Comparison of ENCODE assay signal across 7 cellular contexts in the genomic region with DNA sequence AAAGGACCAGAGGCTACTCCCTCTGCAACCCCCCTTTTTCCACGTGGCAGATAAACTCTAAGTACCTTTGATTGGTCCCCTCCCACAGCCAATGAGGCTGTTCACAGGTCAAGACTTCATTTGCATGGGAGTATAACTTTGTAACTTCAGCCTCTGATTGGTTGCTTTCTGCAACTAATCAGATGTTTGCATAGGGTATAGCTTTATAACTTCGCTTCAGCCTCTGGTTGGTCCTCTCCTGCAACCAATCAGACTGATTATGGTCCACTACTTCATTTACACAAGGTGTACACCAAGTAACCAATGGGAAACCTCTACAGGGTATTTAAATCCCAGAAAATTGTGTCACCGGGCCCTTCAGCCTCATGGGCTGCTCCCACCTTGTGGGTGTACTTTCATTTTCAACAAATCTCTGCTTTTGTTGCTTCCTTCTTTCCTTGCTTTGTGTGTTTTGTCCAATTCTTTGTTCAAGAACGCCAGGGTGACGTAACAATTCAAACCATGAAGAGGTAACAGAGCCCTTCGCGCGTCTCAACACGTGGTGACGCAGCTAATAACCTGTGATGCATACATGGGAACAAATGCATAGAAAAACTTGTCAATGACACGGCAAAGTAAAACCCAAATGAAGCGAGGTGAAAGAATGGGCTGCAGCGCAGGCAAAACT. TPM values are rescaled to one million over a fixed set of nuclear protein-coding genes. Genes with fewer than 3 reads are reported as not detected.
DNase-seq lines count a peak whose midpoint lies in the region; ATAC-seq and TF ChIP-seq lines count a peak whose summit lies in the region.

No MANE protein-coding gene starts in this region.

- H3K4ac ChIP-seq in trophoblast cell (ENCODE audit: low read depth, low read length): no peak overlapping the region

- H2AFZ ChIP-seq in GM23338: peak overlapping the region; percentile 96; the same call in 1 of the 2 replicates
- H2AFZ ChIP-seq in PC-9: no peak overlapping the region
- H2AFZ ChIP-seq in trophoblast cell (ENCODE audit: insufficient read depth, low read length, poor library complexity): no peak overlapping the region

- peaks cover 16% of the 10 kb centered on the region for H3K36me3 ChIP-seq in GM23338 (ENCODE audit: insufficient read depth)
- H3K36me3 ChIP-seq in PC-9 (ENCODE audit: low read depth): no peaks in the 10 kb centered on the region
- peaks cover 11 to 13% of the 10 kb centered on the region in 2 experiments for H3K36me3 ChIP-seq in trophoblast cell (ENCODE audit: control insufficient read depth in 1 of 2, insufficient read depth in 2 of 2, low read length in 2 of 2)

- TSS peak; percentile 44 for BruUV-seq in PC-9 (replicated peaks; lab: Mats Ljungman, UMichigan)

- H3F3A ChIP-seq in GM23338 (replicated peaks; ENCODE audit: low read depth) (no peaks in the 10 kb centered on the region), PC-9 (ENCODE audit: insufficient read depth, low read depth) (no peaks in the 10 kb centered on the region)

- peaks cover 6% of the 10 kb centered on the region for H3K4me1 Mint-ChIP-seq in GM23338

- peaks cover 35% of the 10 kb centered on the region for H3K36me3 Mint-ChIP-seq in GM23338 (ENCODE audit: low read depth)

- H3K9me3 ChIP-seq in PC-9 (ENCODE audit: insufficient read depth, low read depth): no peaks in the 10 kb centered on the region
- peaks cover 8% of the 10 kb centered on the region for H3K9me3 ChIP-seq in trophoblast cell (ENCODE audit: insufficient read depth, low read depth, low read length)

- no peak overlapping the region for H2BK120ac ChIP-seq in trophoblast cell (ENCODE audit: insufficient read depth, low read length, poor library complexity)

- H3K4me3 ChIP-seq in GM23338: peak overlapping the region; percentile 65
- H3K4me3 ChIP-seq in PC-9: no peak overlapping the region
- no peak overlapping the region for H3K4me3 ChIP-seq in trophoblast cell (ENCODE audit: low read depth, low read length)

- ATAC-seq in GM23338 (no peak), HG03175 (IDR thresholded peaks at IDR 0.05; ENCODE audit: unreplicated experiment) (no peak)

- H3K27me3 ChIP-seq in GM23338 (ENCODE audit: insufficient read depth) (peaks cover 17% of the 10 kb centered on the region), PC-9 (ENCODE audit: insufficient read depth, low read depth) (no peaks in the 10 kb centered on the region), trophoblast cell (ENCODE audit: insufficient read depth, low read length) (no peaks in the 10 kb centered on the region)

- H3K9me3 Mint-ChIP-seq in GM23338: peaks cover 33% of the 10 kb centered on the region; the same call in 2 of the 3 replicates

- H3K18ac ChIP-seq in trophoblast cell (ENCODE audit: low read length): no peak overlapping the region

- no CpG with 5 or more reads among the region's 13 CpGs for WGBS in trophoblast cell (ENCODE audit: extremely low coverage, insufficient coverage, insufficient read length)

- no peak overlapping the region for H4K12ac ChIP-seq in trophoblast cell (ENCODE audit: low read depth, low read length)

- no peak overlapping the region for H3K23ac ChIP-seq in trophoblast cell (ENCODE audit: low read length)

- no peaks in the 10 kb centered on the region; the same call in 1 of the 2 replicates for H3K9me2 ChIP-seq in GM23338 (ENCODE audit: insufficient read depth)
- no peaks in the 10 kb centered on the region for H3K9me2 ChIP-seq in PC-9 (ENCODE audit: insufficient read depth)

- no peak overlapping the region for H2AK5ac ChIP-seq in trophoblast cell (ENCODE audit: low read length)

- no peak overlapping the region for H3K27ac Mint-ChIP-seq in GM23338

- H2BK12ac ChIP-seq in trophoblast cell (ENCODE audit: low read length): no peak overlapping the region

- H3K27me3 Mint-ChIP-seq in GM23338 (ENCODE audit: insufficient read depth, low read depth, poor library complexity): peaks cover 19% of the 10 kb centered on the region

- POLR2A ChIA-PET in PC-9 (lab: Charles Lee; ENCODE audit: unreplicated experiment): no interaction called here

- no peaks in the 10 kb centered on the region for H3K79me1 ChIP-seq in trophoblast cell (ENCODE audit: low read length)

- H3K4me1 ChIP-seq in GM23338 (ENCODE audit: insufficient read depth) (no peaks in the 10 kb centered on the region; the same call in 1 of the 2 replicates), PC-9 (replicated peaks; ENCODE audit: insufficient read depth) (no peaks in the 10 kb centered on the region), trophoblast cell (ENCODE audit: control insufficient read depth in 1 of 2, insufficient read depth in 2 of 2, low read length in 2 of 2) (peaks cover 0 to 3% of the 10 kb centered on the region in 2 experiments)

- H3K27ac ChIP-seq in GM23338 (ENCODE audit: low read depth): no peak overlapping the region
- no peak overlapping the region for H3K27ac ChIP-seq in PC-9
- H3K27ac ChIP-seq in trophoblast cell (ENCODE audit: low read depth, low read length): no peak overlapping the region

- no peak overlapping the region for H3K14ac ChIP-seq in trophoblast cell (ENCODE audit: low read length)

- TF ChIP-seq CTCF in GM23338 (conservative IDR thresholded peaks at IDR 0.05; ENCODE audit: low read depth in 2 of 2) (no peak), PC-9 (conservative IDR thresholded peaks at IDR 0.05) (no peak)

- DNase-seq in GM23338 (ENCODE audit: low spot score) (no peak), PC-9 (no peak), dermis blood vessel endothelial cell (peak; percentile 20), trophoblast cell (no peak), activated gamma-delta T cell treated with Interleukin-2 at 50 U/mL for 16 hours (no peak), middle frontal gyrus (ENCODE audit: extremely low spot score, low spot score) (no peak)

- intact Hi-C loops in PC-9 (cut with micrococcal nuclease; ENCODE audit: unreplicated experiment): no loop called here

- H4K20me1 ChIP-seq in GM23338 (replicated peaks; ENCODE audit: insufficient read depth) (no peaks in the 10 kb centered on the region), PC-9 (ENCODE audit: insufficient read depth) (no peaks in the 10 kb centered on the region)

- CTCF ChIA-PET in PC-9 (lab: Charles Lee): no interaction called here

- H3K4me2 ChIP-seq in GM23338 (peak overlapping the region; percentile 90), PC-9 (no peak overlapping the region), trophoblast cell (ENCODE audit: low read length) (peak overlapping the region; percentile 68)

- H3K79me2 ChIP-seq in GM23338 (replicated peaks; ENCODE audit: insufficient read depth) (no peaks in the 10 kb centered on the region), PC-9 (ENCODE audit: low read depth) (no peaks in the 10 kb centered on the region), trophoblast cell (ENCODE audit: control insufficient read depth, insufficient read depth, low read length, poor library complexity) (no peaks in the 10 kb centered on the region)

- H2BK5ac ChIP-seq in trophoblast cell (ENCODE audit: low read depth, low read length, poor library complexity): no peak overlapping the region

- H4K91ac ChIP-seq in trophoblast cell (ENCODE audit: low read depth, low read length): no peak overlapping the region

- H3K4me3 Mint-ChIP-seq in GM23338: peak overlapping the region; percentile 72

- H4K8ac ChIP-seq in trophoblast cell (ENCODE audit: low read depth, low read length): no peak overlapping the region

- no peak overlapping the region for H3K9ac ChIP-seq in trophoblast cell (ENCODE audit: low read length)

TF ChIP-seq in GM23338, 12 proteins besides CTCF, POLR2A, EP300 and RAD21 (continues in another document):
- no peak for TF ChIP-seq NANOG (IDR thresholded peaks at IDR 0.05; ENCODE audit: borderline replicate concordance)

RNA-seq across cellular contexts. Expression of gene VPS26C, which starts 47.2 kb away (rescaled TPM):
- 79.1 and 91.2 TPM in 2 replicates for total RNA-seq in GM23338 (2014; rRNA removed; shearing (Covaris generic))
- polyA plus RNA-seq in GM23338 (2016; fragmentation: Nextera tagmentation; extraction: Ambion mirVana): 39.3 and 45.1 TPM in 2 replicates
- total RNA-seq in PC-9 (2021) (32.2 and 46.2 TPM in 2 replicates), dermis blood vessel endothelial cell (106 and 115 TPM in 2 replicates)
- 25.5 and 26.0 TPM in 2 replicates for polyA plus RNA-seq in trophoblast cell (2013)
